ENCODE assay signal across 18 cellular contexts in the genomic region with DNA sequence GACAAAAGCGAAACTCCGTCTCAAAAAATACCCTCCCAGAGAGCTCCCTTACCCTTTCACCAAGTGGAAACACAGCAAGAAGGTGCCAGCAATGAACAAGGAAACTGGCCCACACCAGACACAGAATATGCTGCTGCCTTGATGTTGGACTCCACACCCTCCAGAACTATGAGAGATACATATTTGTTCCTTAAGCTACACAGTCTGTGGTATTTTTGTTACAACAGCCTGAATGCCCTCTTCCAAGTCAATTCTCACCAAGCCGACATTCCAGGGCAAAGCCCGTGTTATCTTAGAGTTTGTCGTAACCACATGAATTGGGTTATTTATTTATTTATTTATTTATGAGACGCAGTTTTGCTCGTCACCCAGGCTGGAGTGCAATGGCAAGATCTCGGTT. TPM values are rescaled to one million over a fixed set of nuclear protein-coding genes. Genes with fewer than 3 reads are reported as not detected.
DNase-seq lines count a peak whose midpoint lies in the region; ATAC-seq and TF ChIP-seq lines count a peak whose summit lies in the region.
"Had no signal": no experiment of that assay in that cellular context is flagged by ENCODE, and none has a peak within 500 bp of the region (broad histone marks: within the 10 kb centered on the region; RNA-seq: fewer than 3 reads in every experiment).

No MANE protein-coding gene starts in this region.

- H3K79me2 ChIP-seq in osteoblast (ENCODE audit: insufficient read depth, low read length), result no peaks in the 10 kb centered on the region

- no peak for TF ChIP-seq POLR2A in esophagus squamous epithelium (IDR thresholded peaks at IDR 0.05)

- TF ChIP-seq CTCF in esophagus squamous epithelium (IDR thresholded peaks at IDR 0.05) (no peak), osteoblast (IDR thresholded peaks at IDR 0.05; ENCODE audit: extremely low read depth, low read depth, low read length) (no peak), BE2C (IDR thresholded peaks at IDR 0.05; ENCODE audit: low read depth, low read length) (no peak)

- H3K9me3 ChIP-seq in esophagus squamous epithelium (no peaks in the 10 kb centered on the region), osteoblast (ENCODE audit: low read depth, low read length) (no peaks in the 10 kb centered on the region), BE2C (no peaks in the 10 kb centered on the region)
- H3K9me3 ChIP-seq: sigmoid colon had no signal

- no peaks in the 10 kb centered on the region for H4K20me1 ChIP-seq in osteoblast (ENCODE audit: insufficient read depth, low read length)

- H3K4me2 ChIP-seq in osteoblast (ENCODE audit: insufficient read depth, low read length), result peak overlapping the region; percentile 34

- peak overlapping the region; percentile 63 to 92 (median 87) for H3K27ac ChIP-seq in esophagus squamous epithelium
- H3K27ac ChIP-seq in osteoblast (ENCODE audit: low read depth, low read length), result peak overlapping the region; percentile 24
- H3K27ac ChIP-seq: sigmoid colon had no signal

- H3K4me1 ChIP-seq in esophagus squamous epithelium, result peaks cover 3 to 31% (median 3%) of the 10 kb centered on the region in 3 donors
- peaks cover 12% of the 10 kb centered on the region for H3K4me1 ChIP-seq in osteoblast (ENCODE audit: insufficient read depth, low read length)
- no peaks in the 10 kb centered on the region for H3K4me1 ChIP-seq in BE2C
- H3K4me1 ChIP-seq: sigmoid colon had no signal

- no peak for ATAC-seq in GM21360 (IDR thresholded peaks at IDR 0.05; ENCODE audit: unreplicated experiment)
- ATAC-seq: left ventricle myocardium superior had no signal

- H3K36me3 ChIP-seq in esophagus squamous epithelium, result no peaks in the 10 kb centered on the region
- no peaks in the 10 kb centered on the region for H3K36me3 ChIP-seq in osteoblast (ENCODE audit: insufficient read depth, low read length)
- no peaks in the 10 kb centered on the region for H3K36me3 ChIP-seq in BE2C
- H3K36me3 ChIP-seq: sigmoid colon had no signal

- in situ Hi-C loops in Caki2 (cut with HindIII; ENCODE audit: low pct_unique_long_range_greater_than_20kb, low sequenced_read_pairs), result no loop called here

- DNase-seq in Caki2 (ENCODE audit: low read depth) (peak; percentile 68), RPMI7951 (ENCODE audit: low read depth) (peak; percentile 37), esophagus squamous epithelium (lab: John Stamatoyannopoulos, UW) (no peak), osteoblast (ENCODE audit: insufficient read length, low spot score, missing footprints) (peak; percentile 90), BE2C (no peak), D341Med (ENCODE audit: low spot score) (no peak)
- DNase-seq in stimulated activated naive CD4-positive, alpha-beta T cell treated with Interleukin-2 at 50 U/mL for 16 hours (lab: John Stamatoyannopoulos, UW), result no peak
- DNase-seq: activated gamma-delta T cell treated with Interleukin-2 at 50 U/mL for 16 hours, caudate nucleus, left ventricle myocardium superior, NCI-H2171 treated with DMSO at 0.1 percent for 48 hours, SHP77 treated with DMSO at 0.1 percent for 48 hours, sigmoid colon had no signal

- H3K27me3 ChIP-seq in esophagus squamous epithelium (no peaks in the 10 kb centered on the region), osteoblast (ENCODE audit: insufficient read depth, low read length) (peaks cover 25% of the 10 kb centered on the region), BE2C (peaks cover 14% of the 10 kb centered on the region)

- H3K4me3 ChIP-seq in esophagus squamous epithelium (no peak overlapping the region), osteoblast (ENCODE audit: insufficient read depth, low read length) (no peak overlapping the region), BE2C (ENCODE audit: low read depth, low read length) (no peak overlapping the region)
- H3K4me3 ChIP-seq: sigmoid colon had no signal

- 65 to 68% methylated on average over 8 of the region's 8 CpGs for WGBS in esophagus squamous epithelium, 2 donors

- no peak overlapping the region for H2AFZ ChIP-seq in osteoblast (ENCODE audit: low read length)

- intact Hi-C loops in esophagus squamous epithelium (cut with DNase I), result loop anchor here (10.0 kb wide), 1 partner anchor 115 kb away; no protein-coding TSS in a partner anchor

RNA-seq across cellular contexts. Expression of gene FGF21, which starts 14.9 kb away (rescaled TPM):
- total RNA-seq in Caki2 (2014; rRNA removed; shearing (Covaris generic); ENCODE audit: low replicate concordance), result not detected in 2 replicates
- total RNA-seq in RPMI7951 (2014; rRNA removed; shearing (Covaris generic)), result not detected in 2 replicates
- not detected for total RNA-seq in esophagus squamous epithelium
- not detected in 2 replicates for total RNA-seq in osteoblast
- 9.5 TPM for polyA plus RNA-seq in BE2C (2012; ENCODE audit: insufficient read depth, insufficient read length, low read depth)
- total RNA-seq: activated CD8-positive, alpha-beta memory T cell treated with anti-CD3 and anti-CD28 coated beads for 36 hours; HT-29; left ventricle myocardium superior; neural crest cell; sigmoid colon had no signal
- polyA plus RNA-seq: AG04450, sigmoid colon had no signal

RNA-seq across cellular contexts. Expression of gene FUT1, which starts 17.8 kb away (rescaled TPM):
- total RNA-seq in Caki2 (2014; rRNA removed; shearing (Covaris generic); ENCODE audit: low replicate concordance), result 2.9 and 3.1 TPM in 2 replicates
- total RNA-seq in RPMI7951 (2014; rRNA removed; shearing (Covaris generic)), result 0.60 and 0.78 TPM in 2 replicates
- total RNA-seq in esophagus squamous epithelium (1 to 10 TPM; 3.4 to 6.3 (median 4.8) TPM), osteoblast (under 0.01 TPM in 1 of 2 replicates, not detected in the other)
- polyA plus RNA-seq in BE2C (2012; ENCODE audit: insufficient read depth, insufficient read length, low read depth), result 6.3 TPM

RNA-seq across cellular contexts. Expression of gene IZUMO1, which starts 23.5 kb away (rescaled TPM):
- 2.4 TPM in 1 of 2 replicates, not detected in the other for total RNA-seq in Caki2 (2014; rRNA removed; shearing (Covaris generic); ENCODE audit: low replicate concordance)
- total RNA-seq in RPMI7951 (2014; rRNA removed; shearing (Covaris generic)), result 0.12 TPM in 1 of 2 replicates, not detected in the other
- total RNA-seq in esophagus squamous epithelium (10 to 100 TPM in 1 of 4 donors, 1 to 10 TPM in 2, not detected in 1; 2.3 to 56.0 (median 5.0) TPM), osteoblast (not detected in 2 replicates)
- polyA plus RNA-seq in BE2C (2012; ENCODE audit: insufficient read depth, insufficient read length, low read depth), result not detected
- total RNA-seq: activated CD8-positive, alpha-beta memory T cell treated with anti-CD3 and anti-CD28 coated beads for 36 hours; sigmoid colon had no signal
- polyA plus RNA-seq: AG04450 had no signal

RNA-seq across cellular contexts. Expression of gene RASIP1, which starts 29.8 kb away (rescaled TPM):
- not detected in 2 replicates for total RNA-seq in Caki2 (2014; rRNA removed; shearing (Covaris generic); ENCODE audit: low replicate concordance)
- 1.9 and 2.3 TPM in 2 replicates for total RNA-seq in RPMI7951 (2014; rRNA removed; shearing (Covaris generic))
- total RNA-seq in esophagus squamous epithelium, result 1 to 10 TPM; 4.0 to 9.6 (median 6.5) TPM
- 2.1 and 3.6 TPM in 2 replicates for total RNA-seq in osteoblast
- polyA plus RNA-seq in BE2C (2012; ENCODE audit: insufficient read depth, insufficient read length, low read depth), result 0.82 TPM

RNA-seq across cellular contexts. Expression of gene BCAT2, which starts 40.6 kb away (rescaled TPM):
- 73.5 and 83.0 TPM in 2 replicates for total RNA-seq in Caki2 (2014; rRNA removed; shearing (Covaris generic); ENCODE audit: low replicate concordance)
- 61.9 and 63.8 TPM in 2 replicates for total RNA-seq in RPMI7951 (2014; rRNA removed; shearing (Covaris generic))
- 10 to 100 TPM; 22.8 to 61.0 (median 42.2) TPM for total RNA-seq in esophagus squamous epithelium
- 29.7 and 30.1 TPM in 2 replicates for total RNA-seq in osteoblast
- 56.1 TPM for polyA plus RNA-seq in BE2C (2012; ENCODE audit: insufficient read depth, insufficient read length, low read depth)

Comparison
In these comparisons a context has a peak if more than half of its experiments do, and no peak if none do; other contexts are left out.
1. DNase-seq: peak in Caki2 (single experiment), RPMI7951 (single experiment) and osteoblast (single experiment); none in esophagus squamous epithelium (single experiment), BE2C (single experiment), stimulated activated naive CD4-positive, alpha-beta T cell treated with Interleukin-2 at 50 U/mL for 16 hours (single experiment) and D341Med (single experiment).